Comparison of ENCODE assay signal across 8 cellular contexts in the genomic region with DNA sequence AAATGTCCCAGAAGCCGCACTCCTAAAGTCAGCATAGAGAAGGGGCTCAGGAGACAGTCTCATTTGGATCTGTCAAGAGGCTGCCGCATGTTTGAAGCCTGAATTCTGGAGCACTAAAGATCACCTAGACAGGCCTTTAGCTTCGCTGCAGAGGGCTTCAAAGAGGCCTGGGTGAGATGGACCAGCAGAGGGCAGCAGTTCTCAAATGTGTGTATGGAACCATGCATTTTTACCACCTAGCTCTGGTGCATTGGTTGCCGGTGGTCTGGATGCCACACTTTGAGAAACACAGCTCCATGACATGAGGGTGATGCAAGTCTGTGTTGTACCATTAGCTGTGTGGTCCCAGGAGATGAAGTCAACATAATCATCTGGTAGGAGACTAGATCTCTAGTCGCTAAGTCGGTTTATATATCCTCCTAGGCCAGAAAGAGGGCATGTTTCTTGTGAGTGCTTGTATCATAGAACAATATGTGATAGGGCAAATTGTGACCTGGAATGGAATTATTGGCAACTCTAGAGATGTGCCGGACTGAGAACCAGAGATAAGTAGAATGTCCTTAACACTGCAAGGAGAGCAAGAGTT.
A peak's percentile ranks its signal among the peaks of the same experiment; 100 is the strongest.
DNase-seq lines count a peak whose midpoint lies in the region; ATAC-seq and TF ChIP-seq lines count a peak whose summit lies in the region.

No MANE protein-coding gene starts in this region.

- WGBS in lung, 2 donors: 58 to 60% methylated on average over 7 of the region's 7 CpGs

- peaks cover 15% of the 10 kb centered on the region for H3K27me3 Mint-ChIP-seq in activated CD4-positive, alpha-beta T cell treated with anti-CD3 and anti-CD28 coated beads, Interleukin-2, amount 10 ng/mL, durations not matched to agents 7 days and 5 days

- H3K4me3 Mint-ChIP-seq in activated CD4-positive, alpha-beta T cell treated with anti-CD3 and anti-CD28 coated beads, Interleukin-2, amount 10 ng/mL, durations not matched to agents 7 days and 5 days: no peak overlapping the region

- CTCF ChIA-PET in activated CD4-positive, alpha-beta T cell treated with anti-CD3 and anti-CD28 coated beads, Interleukin-2, amount 10 ng/mL, durations not matched to agents 7 days and 5 days (lab: Charles Lee): interaction anchor here (0.6 to 2.3 kb wide), 16 partner anchors 9 to 456 kb away, joined by 3 to 10 read pairs (median 4); no protein-coding TSS in a partner anchor

- no peaks in the 10 kb centered on the region for H3K36me3 ChIP-seq in lung (ENCODE audit: control insufficient read depth in 2 of 2, insufficient read depth in 2 of 2, low read length in 2 of 2)

- H3K27ac ChIP-seq in lung (ENCODE audit: low read depth in 1 of 2, low read length in 1 of 2): no peak overlapping the region

- peak; percentile 71 for TF ChIP-seq CTCF in lung (IDR thresholded peaks at IDR 0.05; ENCODE audit: control extremely low read depth, extremely low read depth)

- no peak overlapping the region for H3K4me3 ChIP-seq in lung

- no peak overlapping the region for H3K27ac Mint-ChIP-seq in activated CD4-positive, alpha-beta T cell treated with anti-CD3 and anti-CD28 coated beads, Interleukin-2, amount 10 ng/mL, durations not matched to agents 7 days and 5 days

- peak; percentile 66 for ATAC-seq in HG03280 (IDR thresholded peaks at IDR 0.05; ENCODE audit: unreplicated experiment)
- peak; percentile 59 for ATAC-seq in lung (ENCODE audit: insufficient read depth, low FRiP score)

- H3K9me3 ChIP-seq in lung (ENCODE audit: control insufficient read depth in 2 of 2, insufficient read depth in 1 of 2, low read length in 1 of 2): no peaks in the 10 kb centered on the region

- POLR2A ChIA-PET in activated CD4-positive, alpha-beta T cell treated with anti-CD3 and anti-CD28 coated beads, Interleukin-2, amount 10 ng/mL, durations not matched to agents 7 days and 5 days (lab: Charles Lee): interaction anchor here (0.6 kb wide), 1 partner anchor 42 kb away, joined by 3 read pairs; no protein-coding TSS in a partner anchor

- no peaks in the 10 kb centered on the region for H3K9me3 Mint-ChIP-seq in activated CD4-positive, alpha-beta T cell treated with anti-CD3 and anti-CD28 coated beads, Interleukin-2, amount 10 ng/mL, durations not matched to agents 7 days and 5 days

- no peaks in the 10 kb centered on the region for H3K27me3 ChIP-seq in lung (ENCODE audit: control insufficient read depth, insufficient read depth)

- H3K4me1 ChIP-seq in lung (ENCODE audit: control insufficient read depth in 2 of 2, insufficient read depth in 2 of 2, low read length in 2 of 2): no peaks in the 10 kb centered on the region

- no peaks in the 10 kb centered on the region for H3K36me3 Mint-ChIP-seq in activated CD4-positive, alpha-beta T cell treated with anti-CD3 and anti-CD28 coated beads, Interleukin-2, amount 10 ng/mL, durations not matched to agents 7 days and 5 days (ENCODE audit: low read depth)

- DNase-seq in NK-92 treated with Interleukin-12 subunit alpha and Interleukin-12 subunit beta, amount 100 ng/mL, for 24 hours (lab: John Stamatoyannopoulos, UW): peak; percentile 49
- DNase-seq in NK-92 (lab: John Stamatoyannopoulos, UW; ENCODE audit: unreplicated experiment): no peak
- peak; percentile 16 for DNase-seq in NCI-H524 treated with DMSO at 0.1 percent for 48 hours (lab: John Stamatoyannopoulos, UW)
- peak; percentile 84 for DNase-seq in activated CD4-positive, alpha-beta T cell treated with anti-CD3 and anti-CD28 coated beads, Interleukin-2, amount 10 ng/mL, durations not matched to agents 7 days and 5 days
- DNase-seq in dermis blood vessel endothelial cell: peak; percentile 82
- DNase-seq in lung (ENCODE audit: low spot score): peak; percentile 72
- DNase-seq in stimulated activated CD8-positive, alpha-beta memory T cell treated with anti-CD3 and anti-CD28 coated beads, Interleukin-12 subunit alpha, Interleukin-12 subunit beta, amount 100 ng/mL, for 24 hours (ENCODE audit: extremely low read depth): peak; percentile 42

- peaks cover 3% of the 10 kb centered on the region for H3K4me1 Mint-ChIP-seq in activated CD4-positive, alpha-beta T cell treated with anti-CD3 and anti-CD28 coated beads, Interleukin-2, amount 10 ng/mL, durations not matched to agents 7 days and 5 days
